Comparison of ENCODE assay signal across 19 cellular contexts in the genomic region with DNA sequence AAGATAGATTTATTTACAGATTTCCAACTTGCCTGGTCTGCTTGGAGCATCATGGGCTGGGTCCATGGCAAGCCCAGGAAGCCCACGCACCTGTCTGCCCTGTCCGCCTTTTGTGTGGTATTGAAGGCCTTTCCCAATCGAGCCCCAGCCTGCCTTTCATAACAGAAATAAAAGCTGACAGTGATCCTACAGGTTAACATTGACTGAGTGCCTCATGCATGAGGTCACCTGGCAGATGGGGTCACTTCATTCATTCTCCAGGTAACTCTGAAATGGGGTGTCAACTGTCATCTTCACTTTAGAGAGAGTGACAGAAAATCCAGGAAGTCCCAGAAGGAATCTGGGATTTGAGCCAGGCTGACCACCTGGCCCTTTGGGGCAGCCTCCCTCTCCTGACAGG. TPM values are rescaled to one million over a fixed set of nuclear protein-coding genes. Genes with fewer than 3 reads are reported as not detected.
A peak's percentile ranks its signal among the peaks of the same experiment; 100 is the strongest.
DNase-seq lines count a peak whose midpoint lies in the region; ATAC-seq and TF ChIP-seq lines count a peak whose summit lies in the region.
"Had no signal": no experiment of that assay in that cellular context is flagged by ENCODE, and none has a peak within 500 bp of the region (broad histone marks: within the 10 kb centered on the region; RNA-seq: fewer than 3 reads in every experiment).

No MANE protein-coding gene starts in this region.

- no peak for TF ChIP-seq CTCF in mammary epithelial cell (conservative IDR thresholded peaks at IDR 0.05 in 1 of 2, IDR thresholded peaks at IDR 0.05 in 1 of 2; ENCODE audit: extremely low read depth in 1 of 2, insufficient read depth in 1 of 2, low read depth in 1 of 2, low read length in 2 of 2)
- TF ChIP-seq CTCF in breast epithelium (IDR thresholded peaks at IDR 0.05) = no peak
- TF ChIP-seq CTCF in epithelial cell of esophagus (IDR thresholded peaks at IDR 0.05; ENCODE audit: insufficient read depth, low read depth, low read length, missing control alignments) = no peak
- no peak for TF ChIP-seq CTCF in WERI-Rb-1 (IDR thresholded peaks at IDR 0.05; ENCODE audit: low read depth, low read length)

- CTCF ChIA-PET in mammary epithelial cell (lab: Charles Lee; ENCODE audit: low non-redundant PET) = no interaction called here

- no peaks in the 10 kb centered on the region for H3K36me3 ChIP-seq in mammary epithelial cell (ENCODE audit: insufficient read depth, low read length)
- no peaks in the 10 kb centered on the region for H3K36me3 ChIP-seq in breast epithelium
- no peaks in the 10 kb centered on the region for H3K36me3 ChIP-seq in WERI-Rb-1
- H3K36me3 ChIP-seq: Peyer's patch, SJCRH30 had no signal

- H3K27me3 ChIP-seq in mammary epithelial cell (ENCODE audit: insufficient read depth, low read length) = no peaks in the 10 kb centered on the region
- H3K27me3 ChIP-seq in breast epithelium = peaks cover 0 to 10% of the 10 kb centered on the region in 2 donors
- H3K27me3 ChIP-seq in WERI-Rb-1 (ENCODE audit: insufficient read depth, low read depth, severe bottlenecking) = no peaks in the 10 kb centered on the region

- no peak for TF ChIP-seq POLR2A in breast epithelium (IDR thresholded peaks at IDR 0.05)

- no peak overlapping the region for H3K9ac ChIP-seq in mammary epithelial cell (ENCODE audit: insufficient read depth, low read length)

- H3K4me1 Mint-ChIP-seq in stimulated activated memory B cell treated with anti-CD40 and anti-IgM and Interleukin-4, amounts not matched to agents 10 μg/mL and 1 μg/mL and 100 μg/mL, for 72 hours = peaks cover 16% of the 10 kb centered on the region

- DNase-seq in mammary epithelial cell (peak; percentile 61), breast epithelium (ENCODE audit: low spot score in 2 of 2) (no peak), NCI-H2196 treated with DMSO at 0.1 percent for 48 hours (lab: John Stamatoyannopoulos, UW; ENCODE audit: unreplicated experiment) (peak; percentile 77), epithelial cell of esophagus (ENCODE audit: low read depth) (peak; percentile 67), superior temporal gyrus (ENCODE audit: extremely low spot score) (no peak), WERI-Rb-1 (no peak)
- DNase-seq: ACHN; Calu3; CD4-positive, CD25-positive, alpha-beta regulatory T cell; HFFc6; KG1; NCI-H1048; NCI-H2171; NCI-H526; Peyer's patch; SJCRH30; SW 1271 had no signal

- H3K36me3 Mint-ChIP-seq in stimulated activated memory B cell treated with anti-CD40 and anti-IgM and Interleukin-4, amounts not matched to agents 10 μg/mL and 1 μg/mL and 100 μg/mL, for 72 hours = no peaks in the 10 kb centered on the region
- H3K36me3 Mint-ChIP-seq: CD4-positive, CD25-positive, alpha-beta regulatory T cell had no signal

- H3K4me2 ChIP-seq in mammary epithelial cell (ENCODE audit: insufficient read depth, low read depth, low read length) = no peak overlapping the region
- H3K4me2 ChIP-seq: GM23338 had no signal

- dilution Hi-C loops in mammary epithelial cell (cut with HindIII; ENCODE audit: low sequenced_read_pairs) = no loop called here

- H3K4me3 ChIP-seq in mammary epithelial cell (replicated peaks in 1 of 3; ENCODE audit: insufficient read depth in 1 of 3, low read depth in 2 of 3, low read length in 3 of 3) (no peak overlapping the region), breast epithelium (no peak overlapping the region), epithelial cell of esophagus (ENCODE audit: low read length) (no peak overlapping the region), WERI-Rb-1 (ENCODE audit: low read depth, low read length) (no peak overlapping the region)
- H3K4me3 ChIP-seq: GM23338, Peyer's patch, SJCRH30 had no signal

- peaks cover 78% of the 10 kb centered on the region for H3K27me3 Mint-ChIP-seq in stimulated activated memory B cell treated with anti-CD40 and anti-IgM and Interleukin-4, amounts not matched to agents 10 μg/mL and 1 μg/mL and 100 μg/mL, for 72 hours

- no peaks in the 10 kb centered on the region for H3K79me2 ChIP-seq in mammary epithelial cell (ENCODE audit: insufficient read depth, low read length)

- in situ Hi-C loops in mammary epithelial cell (cut with MboI; ENCODE audit: low sequenced_read_pairs in 2 of 2) = no loop called here

- ATAC-seq in stimulated activated memory B cell treated with anti-CD40 and anti-IgM and Interleukin-4, amounts not matched to agents 10 μg/mL and 1 μg/mL and 100 μg/mL, for 72 hours = no peak
- ATAC-seq: GM23338 had no signal

- intact Hi-C loops in mammary epithelial cell (cut with micrococcal nuclease) = loop anchor here (1.0 to 5.0 kb wide), 2 partner anchors 7 to 35 kb away; partner anchors contain the start of gene CASZ1
- intact Hi-C loops in breast epithelium (cut with DNase I; ENCODE audit: low total_unique reads) = no loop called here

- no peak overlapping the region for H2AFZ ChIP-seq in mammary epithelial cell (ENCODE audit: low read depth, low read length)
- H2AFZ ChIP-seq: GM23338 had no signal

- no peak overlapping the region for H3K27ac ChIP-seq in mammary epithelial cell (ENCODE audit: insufficient read depth, low read depth, low read length)
- H3K27ac ChIP-seq in breast epithelium = no peak overlapping the region
- no peak overlapping the region for H3K27ac ChIP-seq in WERI-Rb-1
- H3K27ac ChIP-seq: Peyer's patch, SJCRH30 had no signal

- peaks cover 23% of the 10 kb centered on the region for H3K4me1 ChIP-seq in mammary epithelial cell (ENCODE audit: insufficient read depth, low read length)
- no peaks in the 10 kb centered on the region for H3K4me1 ChIP-seq in breast epithelium

- no peaks in the 10 kb centered on the region for H3K9me3 ChIP-seq in mammary epithelial cell (replicated peaks; ENCODE audit: insufficient read depth, low read length)
- no peaks in the 10 kb centered on the region for H3K9me3 ChIP-seq in breast epithelium
- H3K9me3 ChIP-seq in WERI-Rb-1 (ENCODE audit: severe bottlenecking) = no peaks in the 10 kb centered on the region
- H3K9me3 ChIP-seq: Peyer's patch, SJCRH30 had no signal

- H4K20me1 ChIP-seq in mammary epithelial cell (ENCODE audit: insufficient read depth, low read length) = no peaks in the 10 kb centered on the region

- H3K27ac Mint-ChIP-seq in stimulated activated memory B cell treated with anti-CD40 and anti-IgM and Interleukin-4, amounts not matched to agents 10 μg/mL and 1 μg/mL and 100 μg/mL, for 72 hours = no peak overlapping the region
- H3K27ac Mint-ChIP-seq: GM23338, HFFc6 had no signal

- peaks cover 5% of the 10 kb centered on the region for H3K9me3 Mint-ChIP-seq in stimulated activated memory B cell treated with anti-CD40 and anti-IgM and Interleukin-4, amounts not matched to agents 10 μg/mL and 1 μg/mL and 100 μg/mL, for 72 hours
- H3K9me3 Mint-ChIP-seq: GM23338, HFFc6 had no signal

- 18% methylated on average over 3 of the region's 3 CpGs for WGBS in mammary epithelial cell (ENCODE audit: low coverage, missing lambda C conversion rate)

- H3K4me3 Mint-ChIP-seq in stimulated activated memory B cell treated with anti-CD40 and anti-IgM and Interleukin-4, amounts not matched to agents 10 μg/mL and 1 μg/mL and 100 μg/mL, for 72 hours = no peak overlapping the region
- H3K4me3 Mint-ChIP-seq: CD4-positive, CD25-positive, alpha-beta regulatory T cell; GM23338; HFFc6 had no signal

- BruUV-seq in mammary epithelial cell (replicated peaks; lab: Mats Ljungman, UMichigan) = no TSS peak

RNA-seq across cellular contexts. Expression of gene CASZ1, which starts 36.3 kb away (rescaled TPM):
- total RNA-seq in mammary epithelial cell (10 to 100 TPM; 13.0 to 14.1 TPM), breast epithelium (10 to 100 TPM in 2 of 3 donors, 1 to 10 TPM in 1; 1.1 to 39.1 (median 32.4) TPM)
- 4.3 TPM for polyA plus RNA-seq in mammary epithelial cell
- polyA minus RNA-seq in mammary epithelial cell = 4.5 TPM

Comparison
In these comparisons a context has a peak if more than half of its experiments do, and no peak if none do; other contexts are left out.
1. DNase-seq: peak in mammary epithelial cell (single experiment), NCI-H2196 treated with DMSO at 0.1 percent for 48 hours (single experiment) and epithelial cell of esophagus (single experiment); none in breast epithelium (0 of 2), superior temporal gyrus (single experiment) and WERI-Rb-1 (single experiment).